Comparison of ENCODE assay signal across 8 cellular contexts in the genomic region with DNA sequence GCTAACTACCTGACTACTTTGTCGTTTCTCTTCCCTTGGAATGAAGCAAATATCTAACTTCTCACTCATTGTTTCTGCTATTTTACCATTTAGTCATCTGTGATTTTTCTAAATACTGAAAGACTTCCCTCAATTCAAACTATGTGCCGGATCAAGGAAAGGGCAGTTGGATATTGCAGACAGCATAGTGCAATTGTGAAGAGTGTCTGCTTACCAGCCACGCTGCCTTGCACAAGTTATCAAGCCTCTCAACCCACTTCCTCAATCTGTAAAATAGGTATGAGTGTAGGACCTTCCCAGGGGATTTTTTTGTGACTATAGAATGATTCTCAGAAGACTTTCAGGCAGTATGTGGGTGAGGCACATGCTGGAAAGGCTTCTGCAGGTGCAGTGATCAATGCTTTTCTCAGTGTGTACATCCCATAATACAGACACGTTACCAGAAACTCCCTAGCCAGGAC. TPM values are rescaled to one million over a fixed set of nuclear protein-coding genes. Genes with fewer than 3 reads are reported as not detected.
DNase-seq lines count a peak whose midpoint lies in the region; ATAC-seq, FAIRE-seq and TF ChIP-seq lines count a peak whose summit lies in the region.

No MANE protein-coding gene starts in this region.

- FAIRE-seq in GM12891 (lab: Jason Lieb, UNC), result peak; percentile 69

- DNase-seq in GM12891 (ENCODE audit: insufficient read length, low spot score) (no peak), HS-27A (ENCODE audit: low read depth) (peak; percentile 43), right cardiac atrium (no peak), NCI-H1694 treated with DMSO at 0.1 percent for 48 hours (lab: John Stamatoyannopoulos, UW) (no peak), HPDE6-E6E7 (ENCODE audit: extremely low spot score) (no peak), medulla oblongata (ENCODE audit: extremely low spot score) (no peak), H7 (no peak)

- H3K27ac ChIP-seq in right cardiac atrium (ENCODE audit: low read length), result peak overlapping the region; percentile 55

- peak; percentile 62 for ATAC-seq in GM21447 (IDR thresholded peaks at IDR 0.05; ENCODE audit: unreplicated experiment)
- no peak for ATAC-seq in right cardiac atrium

- intact Hi-C loops in right cardiac atrium (cut with DNase I), result loop anchor here in 1 of 4 donors (10.0 kb wide), 1 partner anchor 52 kb away; no protein-coding TSS in a partner anchor

- H3K4me3 ChIP-seq in right cardiac atrium (ENCODE audit: low read length) (no peak overlapping the region), H7 (ENCODE audit: insufficient read depth, low read depth, low read length) (no peak overlapping the region)

- WGBS in right cardiac atrium, result 71% methylated on average over 4 of the region's 4 CpGs

- TF ChIP-seq POLR2A in GM12891 (IDR thresholded peaks at IDR 0.05; ENCODE audit: low read depth, low read length), result no peak

- no peaks in the 10 kb centered on the region for H3K36me3 ChIP-seq in H7 (replicated peaks; ENCODE audit: control insufficient read depth, insufficient read depth, low read length)

- no peaks in the 10 kb centered on the region for H3K27me3 ChIP-seq in right cardiac atrium (ENCODE audit: control insufficient read depth, insufficient read depth)
- no peaks in the 10 kb centered on the region for H3K27me3 ChIP-seq in H7 (ENCODE audit: control insufficient read depth, insufficient read depth, low read length)

- H3K9me3 ChIP-seq in right cardiac atrium (ENCODE audit: control insufficient read depth, low read length), result no peaks in the 10 kb centered on the region

- peaks cover 8% of the 10 kb centered on the region for H3K4me1 ChIP-seq in right cardiac atrium (ENCODE audit: control insufficient read depth, insufficient read depth, low read length)

TF ChIP-seq in GM12891, 5 proteins besides CTCF, POLR2A, EP300 and RAD21:
- TF ChIP-seq PAX5 (IDR thresholded peaks at IDR 0.05; ENCODE audit: insufficient read depth, low read length, severe bottlenecking), result peak; percentile 39
- TF ChIP-seq SPI1 (IDR thresholded peaks at IDR 0.05; ENCODE audit: low read depth, low read length), result peak; percentile 99
- TF ChIP-seq POU2F2 (IDR thresholded peaks at IDR 0.05; ENCODE audit: low read depth, low read length), result no peak; the same call in 1 of the 2 replicates

RNA-seq across cellular contexts. Expression of a gene that starts 54.3 kb away (rescaled TPM):
- polyA plus RNA-seq in GM12891 (2012; ENCODE audit: low read depth, missing spikeins), result 0.05 TPM
- total RNA-seq in right cardiac atrium, result 10 to 100 TPM; 13.3 to 21.8 (median 15.2) TPM
- 4.2 TPM for polyA plus RNA-seq in right cardiac atrium
- 3.1 and 6.3 TPM in 2 replicates for total RNA-seq in H7 (2014; rRNA removed; shearing (Covaris generic))
